ENCODE assay signal across 23 cellular contexts in genomic region chr11:118086913-118087768, GRCh38. TPM values are rescaled to one million over a fixed set of nuclear protein-coding genes. Genes with fewer than 3 reads are reported as not detected.
DNase-seq lines count a peak whose midpoint lies in the region; ATAC-seq and TF ChIP-seq lines count a peak whose summit lies in the region.
"Had no signal": no experiment of that assay in that cellular context is flagged by ENCODE, and none has a peak within 500 bp of the region (broad histone marks: within the 10 kb centered on the region; RNA-seq: fewer than 3 reads in every experiment).

Gene SMIM35, minus strand, starts transcription at chr11:118086963. Its CDS starts 206 bp downstream, at chr11:118086757.

- H3K9me3 ChIP-seq in uterus: no peaks in the 10 kb centered on the region
- H3K9me3 ChIP-seq: ascending aorta, vagina had no signal

- H3K27me3 ChIP-seq in KMS-11 (ENCODE audit: insufficient read depth, low read depth) (no peaks in the 10 kb centered on the region), layer of hippocampus (ENCODE audit: control insufficient read depth, insufficient read depth, low read length) (no peaks in the 10 kb centered on the region), uterus (no peaks in the 10 kb centered on the region)
- H3K27me3 ChIP-seq: ascending aorta, heart right ventricle, vagina had no signal

- intact Hi-C loops in uterus (cut with DNase I; ENCODE audit: low total_unique reads): no loop called here

- DNase-seq in CD1c-positive myeloid dendritic cell (ENCODE audit: extremely low spot score) (peak; percentile 2), NCI-H526 treated with DMSO at 0.1 percent for 48 hours (lab: John Stamatoyannopoulos, UW) (peak; percentile 67), NCI-H1694 (lab: John Stamatoyannopoulos, UW) (no peak), glomerular visceral epithelial cell (ENCODE audit: extremely low spot score) (no peak), uterus (no peak)
- DNase-seq: activated naive CD4-positive, alpha-beta T cell treated with Interleukin-2 at 50 U/mL for 16 hours; Caco-2; effector memory CD4-positive, alpha-beta T cell; heart right ventricle; mammary epithelial cell; naive thymus-derived CD4-positive, alpha-beta T cell; NCI-H2029 treated with DMSO at 0.1 percent for 48 hours; Right ventricle myocardium superior had no signal

- no peak for TF ChIP-seq POLR2A in uterus (IDR thresholded peaks at IDR 0.05)

- no peaks in the 10 kb centered on the region for H3K79me2 ChIP-seq in KMS-11 (ENCODE audit: insufficient read depth, low read depth)

- peak within 1 kb of the TSS; percentile 33; the same call in 1 of the 2 replicates for H3K4me2 ChIP-seq in KMS-11

- H3K4me3 ChIP-seq in KMS-11 (IDR thresholded peaks at IDR 0.05; ENCODE audit: insufficient read depth, low read depth, low read length): no peak within 1 kb of the TSS
- H3K4me3 ChIP-seq in uterus: no peak within 1 kb of the TSS
- H3K4me3 ChIP-seq: ascending aorta, heart right ventricle, vagina had no signal

- H3K36me3 ChIP-seq in KMS-11 (ENCODE audit: insufficient read depth) (no peaks in the 10 kb centered on the region), uterus (no peaks in the 10 kb centered on the region)
- H3K36me3 ChIP-seq: ascending aorta, heart right ventricle, vagina had no signal

- no peaks in the 10 kb centered on the region for H4K20me1 ChIP-seq in KMS-11 (ENCODE audit: insufficient read depth)

- H3K9ac ChIP-seq in KMS-11: peak within 1 kb of the TSS; percentile 51; the same call in 1 of the 2 replicates

- H2AFZ ChIP-seq in KMS-11 (ENCODE audit: low read depth): no peak within 1 kb of the TSS; the same call in 1 of the 2 replicates

- H3K4me1 ChIP-seq in KMS-11 (ENCODE audit: low read depth, poor library complexity, severe bottlenecking) (peaks cover 27% of the 10 kb centered on the region), uterus (no peaks in the 10 kb centered on the region)
- H3K4me1 ChIP-seq: ascending aorta had no signal

- TF ChIP-seq CTCF in KMS-11 (conservative IDR thresholded peaks at IDR 0.05; ENCODE audit: low read depth, low read length) (no peak), uterus (IDR thresholded peaks at IDR 0.05) (no peak)

- H3K27ac ChIP-seq in KMS-11: peak within 1 kb of the TSS; percentile 76
- peak within 1 kb of the TSS; percentile 21 for H3K27ac ChIP-seq in layer of hippocampus (ENCODE audit: low read depth, low read length)
- H3K27ac ChIP-seq in uterus: no peak within 1 kb of the TSS
- H3K27ac ChIP-seq: ascending aorta, vagina had no signal

- ATAC-seq in HG03469 (IDR thresholded peaks at IDR 0.05; ENCODE audit: unreplicated experiment): no peak
- ATAC-seq: heart right ventricle had no signal

RNA-seq across cellular contexts. Expression of gene SMIM35, which starts in this region (rescaled TPM):
- not detected for total RNA-seq in uterus
- total RNA-seq: ascending aorta, Caco-2, cerebellum, G401, heart right ventricle, HT1080, mammary epithelial cell, progenitor cell of endocrine pancreas, Right ventricle myocardium superior, skeletal muscle tissue, vagina had no signal

Comparison
In these comparisons a context has a peak if more than half of its experiments do, and no peak if none do; other contexts are left out.
1. DNase-seq: peak in CD1c-positive myeloid dendritic cell (single experiment) and NCI-H526 treated with DMSO at 0.1 percent for 48 hours (single experiment); none in NCI-H1694 (single experiment), glomerular visceral epithelial cell (single experiment) and uterus (0 of 2).
2. H3K27ac ChIP-seq: peak in KMS-11 (single experiment) and layer of hippocampus (single experiment); none in uterus (0 of 2).